ENCODE assay signal across 1 cellular context in the genomic region with DNA sequence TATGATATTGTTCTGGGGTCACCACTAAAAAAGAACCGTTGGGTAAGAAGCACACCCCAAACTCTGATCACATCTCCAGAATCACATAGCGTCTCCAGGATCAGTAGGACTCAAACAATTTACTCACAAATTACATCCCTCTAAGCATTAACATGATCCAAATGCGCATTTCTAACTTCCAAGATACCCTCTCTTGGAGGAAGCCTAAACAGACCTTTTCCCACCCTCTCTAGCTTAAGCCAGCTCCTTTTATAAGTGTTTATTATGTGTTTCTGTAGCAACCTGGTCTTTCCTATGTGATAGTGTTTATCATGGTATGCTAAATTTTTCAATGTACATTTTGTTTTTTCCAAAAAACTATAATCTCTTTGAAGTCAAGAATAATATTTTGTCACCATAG.
TF ChIP-seq lines count a peak whose summit lies in the region.

No MANE protein-coding gene starts in this region.

TF ChIP-seq in GM23338, 12 proteins besides CTCF, POLR2A, EP300 and RAD21 (continued from another document):
- no peak for TF ChIP-seq ZNF114 (CRISPR knock-in tag; IDR thresholded peaks at IDR 0.05)
TF ChIP-seq in GM23338: peak in this region for 0.
